In the genomic region with DNA sequence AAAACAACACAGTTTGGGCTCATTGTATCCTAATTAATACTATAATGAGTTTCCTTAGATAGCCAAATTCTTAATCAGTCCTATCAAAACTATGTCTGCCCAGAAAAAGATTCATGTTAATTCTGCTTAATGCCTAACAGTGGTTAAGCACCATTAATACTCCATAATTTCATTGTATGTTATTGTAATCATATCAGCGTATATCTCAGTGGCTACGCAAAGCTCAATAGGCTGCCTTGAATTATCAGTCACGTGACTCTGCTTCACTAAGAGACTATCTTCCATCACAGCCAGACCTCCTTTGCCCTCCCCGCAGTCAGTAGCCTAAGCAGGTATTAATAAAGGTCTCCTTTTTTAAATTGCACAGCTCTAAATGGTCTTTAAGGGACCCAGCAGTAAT, we compare ENCODE assay signal across 33 cellular contexts.
"Had no signal": no experiment of that assay in that cellular context is flagged by ENCODE, and none has a peak within 500 bp of the region (broad histone marks: within the 10 kb centered on the region; RNA-seq: fewer than 3 reads in every experiment).

No MANE protein-coding gene starts in this region.

- DNase-seq: activated CD4-positive, alpha-beta T cell treated with anti-CD3 and anti-CD28 coated beads, Interleukin-2, amount 10 ng/mL, durations not matched to agents 24 days and 14 days; activated CD4-positive, alpha-beta T cell treated with anti-CD3 and anti-CD28 coated beads, Interleukin-2, amount 50 U/mL, for 4 hours; activated CD8-positive, alpha-beta T cell treated with anti-CD3 and anti-CD28 coated beads for 36 hours; activated effector memory CD4-positive, alpha-beta T cell treated with anti-CD3 and anti-CD28 coated beads, Interleukin-2, amount 50 U/mL, for 16 hours; activated naive CD4-positive, alpha-beta T cell; activated naive CD4-positive, alpha-beta T cell treated with anti-CD3 and anti-CD28 coated beads, Interleukin-2, amount 50 U/mL, for 16 hours; activated naive CD8-positive, alpha-beta T cell treated with anti-CD3 and anti-CD28 coated beads for 36 hours; activated T-cell treated with anti-CD3 and anti-CD28 coated beads, Interleukin-2, amount 50 U/mL, for 1 hour; activated T-cell treated with anti-CD3 and anti-CD28 coated beads, Interleukin-2, amount 50 U/mL, for 72 hours; amniotic stem cell; Kasumi-1; KG1; MG63; NCI-H1048; NCI-H1105 treated with DMSO at 0.1 percent for 48 hours; NCI-H1436; NCI-H1694 treated with DMSO at 0.1 percent for 48 hours; NCI-H2029; NCI-H2107; NCI-H2171; NCI-H510A; NCI-H526; NCI-H748 treated with DMSO at 0.1 percent for 48 hours; PC-9; SIG-M5; T1000; WERI-Rb-1 had no signal

- ATAC-seq: activated CD8-positive, alpha-beta T cell treated with anti-CD3 and anti-CD28 coated beads for 36 hours; activated T-cell treated with anti-CD3 and anti-CD28 coated beads, Interleukin-2, amount 50 U/mL, for 72 hours; activated T-helper 17 cell treated with anti-CD3 and anti-CD28 coated beads, Interleukin-2, amount 50 U/mL, for 72 hours; Right ventricle myocardium inferior had no signal

- H3K4me2 ChIP-seq: PC-9 had no signal

- H2AFZ ChIP-seq: PC-9 had no signal

- H3K27me3 ChIP-seq: ascending aorta, breast epithelium, MG63 had no signal

- H3K4me1 ChIP-seq: ascending aorta, breast epithelium had no signal

- H3K4me3 ChIP-seq: ascending aorta, breast epithelium, MG63, PC-9 had no signal

- H3K9me3 ChIP-seq: ascending aorta, breast epithelium, MG63 had no signal

- H3K27ac ChIP-seq: ascending aorta, breast epithelium, PC-9, RWPE1, WERI-Rb-1 had no signal

- H3K36me3 ChIP-seq: ascending aorta, breast epithelium, MG63, WERI-Rb-1 had no signal

- FAIRE-seq: RCC 7860 had no signal
